ENCODE assay signal across 10 cellular contexts in genomic region chr2:101830555-101830954, GRCh38.
DNase-seq lines count a peak whose midpoint lies in the region; ATAC-seq lines count a peak whose summit lies in the region.
"Had no signal": no experiment of that assay in that cellular context is flagged by ENCODE, and none has a peak within 500 bp of the region (broad histone marks: within the 10 kb centered on the region; RNA-seq: fewer than 3 reads in every experiment).

No MANE protein-coding gene starts in this region.

- ATAC-seq in HG02973 (IDR thresholded peaks at IDR 0.05; ENCODE audit: unreplicated experiment) = peak; percentile 61

- peak; percentile 67 for DNase-seq in EL
- DNase-seq in mesenteric fat pad (ENCODE audit: low spot score) = peak; percentile 74
- no peak for DNase-seq in occipital lobe (lab: John Stamatoyannopoulos, UW)
- no peak for DNase-seq in GM19240 (ENCODE audit: insufficient read length, low spot score)
- DNase-seq in HT-29 (ENCODE audit: low spot score) = no peak
- no peak for DNase-seq in ecto neural progenitor cell (ENCODE audit: low spot score)
- DNase-seq: NCI-H2081 treated with DMSO at 0.1 percent for 48 hours had no signal

- H3K27ac ChIP-seq in angular gyrus (ENCODE audit: low read depth, low read length) = peak overlapping the region; percentile 96
- H3K27ac ChIP-seq: psoas muscle had no signal

Comparison
In these comparisons a context has a peak if more than half of its experiments do, and no peak if none do; other contexts are left out.
1. DNase-seq: peak in EL (single experiment) and mesenteric fat pad (single experiment); none in occipital lobe (single experiment), GM19240 (single experiment), HT-29 (single experiment) and ecto neural progenitor cell (single experiment).